8 cellular contexts compared by ENCODE assay signal in genomic region chr21:33036430-33037162, GRCh38. TPM values are rescaled to one million over a fixed set of nuclear protein-coding genes. Genes with fewer than 3 reads are reported as not detected.
DNase-seq lines count a peak whose midpoint lies in the region; ATAC-seq and TF ChIP-seq lines count a peak whose summit lies in the region.

No MANE protein-coding gene starts in this region.

- no peaks in the 10 kb centered on the region for H3K36me3 ChIP-seq in endodermal cell (ENCODE audit: control insufficient read depth, insufficient read depth, low read length)

- peaks cover 60% of the 10 kb centered on the region for H3K27me3 Mint-ChIP-seq in endodermal cell (ENCODE audit: insufficient read depth)

- peaks cover 70% of the 10 kb centered on the region for H3K27me3 ChIP-seq in endodermal cell (ENCODE audit: control insufficient read depth, insufficient read depth, low read length, poor library complexity, severe bottlenecking)

- H3K27ac ChIP-seq in endodermal cell (ENCODE audit: low read depth, low read length): no peak overlapping the region

- DNase-seq in activated CD4-positive, CD25-positive, alpha-beta regulatory T cell treated with anti-CD3 and anti-CD28 coated beads, Interleukin-2, amount 50 U/mL, for 72 hours: no peak
- peak; percentile 82 to 86 for DNase-seq in NOMO-1 (lab: John Stamatoyannopoulos, UW; ENCODE audit: unreplicated experiment in 2 of 2)
- DNase-seq in endodermal cell: peak; percentile 63
- peak; percentile 21 for DNase-seq in stimulated activated CD8-positive, alpha-beta memory T cell treated with anti-CD3 and anti-CD28 coated beads, Interleukin-12 subunit alpha, Interleukin-12 subunit beta, amount 100 ng/mL, for 4 hours (ENCODE audit: low read depth)
- no peak for DNase-seq in stimulated activated CD4-positive, alpha-beta T cell treated with anti-CD3 and anti-CD28 coated beads, Interleukin-2, amount 100 ng/mL, for 24 hours
- no peak for DNase-seq in HK-2 (ENCODE audit: unreplicated experiment)
- no peak for DNase-seq in NCI-H1417 (lab: John Stamatoyannopoulos, UW)

- no peak overlapping the region for H3K27ac Mint-ChIP-seq in endodermal cell

- H3K9me3 Mint-ChIP-seq in endodermal cell: no peaks in the 10 kb centered on the region

- H3K4me3 ChIP-seq in endodermal cell (ENCODE audit: low read length): no peak overlapping the region

- WGBS in endodermal cell (ENCODE audit: insufficient coverage in 1 of 2, insufficient read length in 1 of 2), 2 experiments: 40 to 48% methylated on average over 6 to 11 of the region's 11 CpGs

- no peaks in the 10 kb centered on the region for H3K36me3 Mint-ChIP-seq in endodermal cell (ENCODE audit: low read depth)

- peak; percentile 76 to 79 for ATAC-seq in activated CD4-positive, CD25-positive, alpha-beta regulatory T cell treated with anti-CD3 and anti-CD28 coated beads, Interleukin-2, amount 50 U/mL, for 24 hours

- H3K9ac ChIP-seq in endodermal cell (ENCODE audit: extremely low read depth, low read length, poor library complexity, severe bottlenecking): no peak overlapping the region

- H3K9me3 ChIP-seq in endodermal cell (ENCODE audit: control insufficient read depth, low read length): no peaks in the 10 kb centered on the region

- peaks cover 9% of the 10 kb centered on the region for H3K4me1 Mint-ChIP-seq in endodermal cell

- H3K4me3 Mint-ChIP-seq in endodermal cell: no peak overlapping the region

- TF ChIP-seq CTCF in endodermal cell (conservative IDR thresholded peaks at IDR 0.05): no peak

- no peaks in the 10 kb centered on the region for H3K4me1 ChIP-seq in endodermal cell (ENCODE audit: control insufficient read depth, insufficient read depth, low read length)

RNA-seq across cellular contexts. Expression of gene OLIG2, which starts 10.9 kb away (rescaled TPM):
- under 1 TPM in 1 of 2 donors, not detected in 1; 0.53 TPM for total RNA-seq in endodermal cell
- 2.7 TPM for polyA plus RNA-seq in endodermal cell (2013, experiment 1 of 2)
- 2.9 TPM for polyA plus RNA-seq in endodermal cell (2013, experiment 2 of 2)

RNA-seq across cellular contexts. Expression of gene OLIG1, which starts 33.3 kb away (rescaled TPM):
- under 1 TPM in 1 of 2 donors, not detected in 1; 0.48 TPM for total RNA-seq in endodermal cell
- polyA plus RNA-seq in endodermal cell (2013, experiment 1 of 2): 2.7 TPM
- polyA plus RNA-seq in endodermal cell (2013, experiment 2 of 2): 3.6 TPM

Comparison
In these comparisons a context has a peak if more than half of its experiments do, and no peak if none do; other contexts are left out.
1. DNase-seq: peak in NOMO-1 (2 of 2), endodermal cell (single experiment) and stimulated activated CD8-positive, alpha-beta memory T cell treated with anti-CD3 and anti-CD28 coated beads, Interleukin-12 subunit alpha, Interleukin-12 subunit beta, amount 100 ng/mL, for 4 hours (single experiment); none in activated CD4-positive, CD25-positive, alpha-beta regulatory T cell treated with anti-CD3 and anti-CD28 coated beads, Interleukin-2, amount 50 U/mL, for 72 hours (single experiment), stimulated activated CD4-positive, alpha-beta T cell treated with anti-CD3 and anti-CD28 coated beads, Interleukin-2, amount 100 ng/mL, for 24 hours (0 of 2), HK-2 (single experiment) and NCI-H1417 (0 of 3).